Comparison of ENCODE assay signal across 8 cellular contexts in the genomic region with DNA sequence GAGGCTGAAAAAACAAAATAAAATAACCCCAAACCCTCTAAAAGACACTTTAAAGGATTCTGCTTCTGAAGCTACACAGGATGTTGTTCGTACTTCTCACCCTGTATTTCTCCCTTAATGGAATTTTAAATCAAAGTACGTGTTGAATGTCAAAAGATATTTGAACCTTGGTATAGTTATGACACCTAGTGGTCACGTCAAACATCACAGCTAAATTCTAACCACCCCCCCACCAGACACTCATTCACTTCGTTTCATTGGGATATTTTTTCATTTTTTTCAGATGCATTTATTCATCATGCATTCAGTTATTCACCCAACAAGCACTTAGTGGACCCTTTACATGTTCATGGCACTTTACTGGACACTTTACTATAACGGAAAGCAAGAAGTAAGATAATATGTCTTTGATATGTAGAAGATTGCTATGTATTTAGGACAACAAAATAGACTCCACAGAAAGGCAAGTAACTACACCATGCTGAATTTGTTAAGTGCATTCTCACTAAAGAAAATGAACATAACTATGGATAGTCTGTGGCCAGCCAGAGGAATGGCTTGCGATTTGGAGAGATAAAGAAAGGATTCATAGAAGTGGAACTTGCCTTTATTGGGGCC.
A peak's percentile ranks its signal among the peaks of the same experiment; 100 is the strongest.
DNase-seq lines count a peak whose midpoint lies in the region; ATAC-seq, FAIRE-seq and TF ChIP-seq lines count a peak whose summit lies in the region.

No MANE protein-coding gene starts in this region.

- H3F3A ChIP-seq in MM.1S (ENCODE audit: insufficient read depth, low read length): no peaks in the 10 kb centered on the region

- intact Hi-C loops in pancreas (cut with DNase I): no loop called here

- FAIRE-seq in GM19239 (lab: Jason Lieb, UNC): peak; percentile 98
- FAIRE-seq in pancreas (lab: Jason Lieb, UNC): peak; percentile 98

- H3K27ac ChIP-seq in MM.1S (ENCODE audit: low read length): no peak overlapping the region
- no peak overlapping the region for H3K27ac ChIP-seq in pancreas

- H4K20me1 ChIP-seq in MM.1S (ENCODE audit: insufficient read depth, low read length): no peaks in the 10 kb centered on the region

- H3K9ac ChIP-seq in MM.1S (ENCODE audit: low read length): no peak overlapping the region

- H3K4me2 ChIP-seq in MM.1S (ENCODE audit: low read depth, low read length): peak overlapping the region; percentile 3; the same call in 1 of the 2 replicates

- ATAC-seq in pancreas: peak in 3 of 4 donors; percentile 68 to 77 (median 72)

- no peaks in the 10 kb centered on the region for H3K9me2 ChIP-seq in MM.1S (replicated peaks; ENCODE audit: insufficient read depth, low read length)

- TF ChIP-seq CTCF in MM.1S (IDR thresholded peaks at IDR 0.05; ENCODE audit: low read length): peak; percentile 64
- peak; percentile 47 for TF ChIP-seq CTCF in fibroblast of pulmonary artery (IDR thresholded peaks at IDR 0.05; ENCODE audit: low read length, missing control alignments)
- peak; percentile 27 to 58 (median 47) for TF ChIP-seq CTCF in pancreas (IDR thresholded peaks at IDR 0.05)

- H3K36me3 ChIP-seq in MM.1S (replicated peaks; ENCODE audit: insufficient read depth, low read length): no peaks in the 10 kb centered on the region
- no peaks in the 10 kb centered on the region for H3K36me3 ChIP-seq in pancreas

- no peaks in the 10 kb centered on the region for H3K79me2 ChIP-seq in MM.1S (ENCODE audit: low read length)

- peak; percentile 22 for DNase-seq in D341Med (ENCODE audit: low spot score)
- DNase-seq in GM19239 (ENCODE audit: insufficient read length, low spot score): no peak
- DNase-seq in MM.1S: peak; percentile 50
- DNase-seq in activated CD4-positive, alpha-beta T cell treated with anti-CD3 and anti-CD28 coated beads, Interleukin-2, amount 50 U/mL, for 1 hour: peak; percentile 14
- DNase-seq in fibroblast of pulmonary artery (ENCODE audit: low read depth): peak; percentile 48
- no peak for DNase-seq in pancreas
- no peak for DNase-seq in GOT3 (lab: John Stamatoyannopoulos, UW)
- no peak for DNase-seq in NCI-H2029 treated with DMSO at 0.1 percent for 48 hours (lab: John Stamatoyannopoulos, UW)

- H3K4me3 ChIP-seq in MM.1S (ENCODE audit: low read length): no peak overlapping the region
- no peak overlapping the region for H3K4me3 ChIP-seq in fibroblast of pulmonary artery (replicated peaks; ENCODE audit: low read depth, low read length)
- H3K4me3 ChIP-seq in pancreas: no peak overlapping the region

- H3K4me1 ChIP-seq in MM.1S (ENCODE audit: low read length): no peaks in the 10 kb centered on the region
- H3K4me1 ChIP-seq in pancreas: no peaks in the 10 kb centered on the region

- H2AFZ ChIP-seq in MM.1S (ENCODE audit: low read length): no peak overlapping the region

- no peaks in the 10 kb centered on the region for H3K27me3 ChIP-seq in MM.1S (replicated peaks; ENCODE audit: insufficient read depth, low read length)
- H3K27me3 ChIP-seq in pancreas: peaks cover 0 to 4% (median 0%) of the 10 kb centered on the region in 4 donors

- H3K9me3 ChIP-seq in MM.1S (replicated peaks; ENCODE audit: insufficient read depth, low read length) (no peaks in the 10 kb centered on the region), pancreas (no peaks in the 10 kb centered on the region)

- 9 to 11% methylated on average over 6 of the region's 6 CpGs for WGBS in pancreas, 2 donors

Comparison
In these comparisons a context has a peak if more than half of its experiments do, and no peak if none do; other contexts are left out.
1. DNase-seq: peak in D341Med (single experiment), MM.1S (single experiment), activated CD4-positive, alpha-beta T cell treated with anti-CD3 and anti-CD28 coated beads, Interleukin-2, amount 50 U/mL, for 1 hour (single experiment) and fibroblast of pulmonary artery (single experiment); none in GM19239 (single experiment), pancreas (0 of 6), GOT3 (single experiment) and NCI-H2029 treated with DMSO at 0.1 percent for 48 hours (single experiment).
2. Peak in every context shown above with its lines, with median percentiles within 50 percentile points of each other: CTCF ChIP-seq.